1 cellular context compared by ENCODE assay signal in genomic region chr7:5296015-5296621, GRCh38.
TF ChIP-seq lines count a peak whose summit lies in the region.

No MANE protein-coding gene starts in this region.

TF ChIP-seq in SK-N-SH, 30 proteins besides CTCF, POLR2A, EP300 and RAD21 (continued from another document):
- TF ChIP-seq REST (IDR thresholded peaks at IDR 0.05; ENCODE audit: low read depth, low read length) = no peak
